Comparison of ENCODE assay signal across 1 cellular context in genomic region chr4:74896595-74896994, GRCh38.
TF ChIP-seq lines count a peak whose summit lies in the region.

No MANE protein-coding gene starts in this region.

TF ChIP-seq in HepG2, 621 proteins besides CTCF, POLR2A, EP300 and RAD21 (continued from another document):
- TF ChIP-seq HNF1A (IDR thresholded peaks at IDR 0.05; ENCODE audit: low read depth) = peak; percentile 44; the same call in 1 of the 2 replicates
- peak; percentile 40; the same call in 1 of the 2 replicates for TF ChIP-seq HNF1A (CRISPR knock-in tag; IDR thresholded peaks at IDR 0.05; ENCODE audit: borderline replicate concordance)
- TF ChIP-seq KAT7 (CRISPR knock-in tag; IDR thresholded peaks at IDR 0.05; ENCODE audit: borderline replicate concordance) = no peak
- TF ChIP-seq FOXP4 (CRISPR knock-in tag; IDR thresholded peaks at IDR 0.05) = no peak
- TF ChIP-seq GFI1 (CRISPR knock-in tag; IDR thresholded peaks at IDR 0.05; ENCODE audit: borderline replicate concordance) = 0 out of 2 replicates have a peak, but pooled peaks have one; percentile 28
- TF ChIP-seq MLLT10 (CRISPR knock-in tag; IDR thresholded peaks at IDR 0.05) = no peak
- TF ChIP-seq ZMYM4 (CRISPR knock-in tag; IDR thresholded peaks at IDR 0.05) = no peak
- TF ChIP-seq POLR2AphosphoS5 (IDR thresholded peaks at IDR 0.05; ENCODE audit: low read depth, low read length) = no peak
- TF ChIP-seq, protein P1, sequence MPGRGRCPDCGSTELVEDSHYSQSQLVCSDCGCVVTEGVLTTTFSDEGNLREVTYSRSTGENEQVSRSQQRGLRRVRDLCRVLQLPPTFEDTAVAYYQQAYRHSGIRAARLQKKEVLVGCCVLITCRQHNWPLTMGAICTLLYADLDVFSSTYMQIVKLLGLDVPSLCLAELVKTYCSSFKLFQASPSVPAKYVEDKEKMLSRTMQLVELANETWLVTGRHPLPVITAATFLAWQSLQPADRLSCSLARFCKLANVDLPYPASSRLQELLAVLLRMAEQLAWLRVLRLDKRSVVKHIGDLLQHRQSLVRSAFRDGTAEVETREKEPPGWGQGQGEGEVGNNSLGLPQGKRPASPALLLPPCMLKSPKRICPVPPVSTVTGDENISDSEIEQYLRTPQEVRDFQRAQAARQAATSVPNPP (CRISPR knock-in tag; IDR thresholded peaks at IDR 0.05) = no peak
- TF ChIP-seq NFYC (CRISPR knock-in tag; IDR thresholded peaks at IDR 0.05) = no peak
- no peak for TF ChIP-seq ZNF780A (CRISPR knock-in tag; IDR thresholded peaks at IDR 0.05)
- TF ChIP-seq GABPB1 (CRISPR knock-in tag; IDR thresholded peaks at IDR 0.05) = no peak
- TF ChIP-seq, protein P2, sequence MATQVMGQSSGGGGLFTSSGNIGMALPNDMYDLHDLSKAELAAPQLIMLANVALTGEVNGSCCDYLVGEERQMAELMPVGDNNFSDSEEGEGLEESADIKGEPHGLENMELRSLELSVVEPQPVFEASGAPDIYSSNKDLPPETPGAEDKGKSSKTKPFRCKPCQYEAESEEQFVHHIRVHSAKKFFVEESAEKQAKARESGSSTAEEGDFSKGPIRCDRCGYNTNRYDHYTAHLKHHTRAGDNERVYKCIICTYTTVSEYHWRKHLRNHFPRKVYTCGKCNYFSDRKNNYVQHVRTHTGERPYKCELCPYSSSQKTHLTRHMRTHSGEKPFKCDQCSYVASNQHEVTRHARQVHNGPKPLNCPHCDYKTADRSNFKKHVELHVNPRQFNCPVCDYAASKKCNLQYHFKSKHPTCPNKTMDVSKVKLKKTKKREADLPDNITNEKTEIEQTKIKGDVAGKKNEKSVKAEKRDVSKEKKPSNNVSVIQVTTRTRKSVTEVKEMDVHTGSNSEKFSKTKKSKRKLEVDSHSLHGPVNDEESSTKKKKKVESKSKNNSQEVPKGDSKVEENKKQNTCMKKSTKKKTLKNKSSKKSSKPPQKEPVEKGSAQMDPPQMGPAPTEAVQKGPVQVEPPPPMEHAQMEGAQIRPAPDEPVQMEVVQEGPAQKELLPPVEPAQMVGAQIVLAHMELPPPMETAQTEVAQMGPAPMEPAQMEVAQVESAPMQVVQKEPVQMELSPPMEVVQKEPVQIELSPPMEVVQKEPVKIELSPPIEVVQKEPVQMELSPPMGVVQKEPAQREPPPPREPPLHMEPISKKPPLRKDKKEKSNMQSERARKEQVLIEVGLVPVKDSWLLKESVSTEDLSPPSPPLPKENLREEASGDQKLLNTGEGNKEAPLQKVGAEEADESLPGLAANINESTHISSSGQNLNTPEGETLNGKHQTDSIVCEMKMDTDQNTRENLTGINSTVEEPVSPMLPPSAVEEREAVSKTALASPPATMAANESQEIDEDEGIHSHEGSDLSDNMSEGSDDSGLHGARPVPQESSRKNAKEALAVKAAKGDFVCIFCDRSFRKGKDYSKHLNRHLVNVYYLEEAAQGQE (IDR thresholded peaks at IDR 0.05; ENCODE audit: borderline replicate concordance in 1 of 2, low read depth in 1 of 2, low read length in 2 of 2) = no peak
- no peak for TF ChIP-seq ATF6 (CRISPR knock-in tag; conservative IDR thresholded peaks at IDR 0.05)
- TF ChIP-seq ZNF704 (CRISPR knock-in tag; IDR thresholded peaks at IDR 0.05; ENCODE audit: borderline replicate concordance) = no peak
- TF ChIP-seq ZSCAN22 (CRISPR knock-in tag; IDR thresholded peaks at IDR 0.05) = no peak
